Comparison of ENCODE assay signal across 11 cellular contexts in genomic region chr4:119037709-119038463, GRCh38.
DNase-seq lines count a peak whose midpoint lies in the region; ATAC-seq and TF ChIP-seq lines count a peak whose summit lies in the region.
"Had no signal": no experiment of that assay in that cellular context is flagged by ENCODE, and none has a peak within 500 bp of the region (broad histone marks: within the 10 kb centered on the region; RNA-seq: fewer than 3 reads in every experiment).

No MANE protein-coding gene starts in this region.

- POLR2A ChIA-PET in CD8-positive, alpha-beta memory T cell (lab: Charles Lee): no interaction called here

- H3K27me3 Mint-ChIP-seq in CD8-positive, alpha-beta memory T cell: peaks cover 0 to 16% of the 10 kb centered on the region in 2 donors

- H3K4me3 ChIP-seq in GM06990 (replicated peaks; ENCODE audit: low read depth, low read length) (no peak overlapping the region), muscle layer of colon (ENCODE audit: low read depth in 1 of 2, low read length in 2 of 2) (no peak overlapping the region)
- H3K4me3 ChIP-seq in CD8-positive, alpha-beta memory T cell (ENCODE audit: low read length): no peak overlapping the region

- H3K4me1 ChIP-seq in muscle layer of colon (ENCODE audit: insufficient read depth, low read length): peaks cover 72% of the 10 kb centered on the region
- peaks cover 4% of the 10 kb centered on the region for H3K4me1 ChIP-seq in CD8-positive, alpha-beta memory T cell (ENCODE audit: insufficient read depth, low read length)

- peaks cover 0 to 7% (median 2%) of the 10 kb centered on the region in 3 donors for H3K4me1 Mint-ChIP-seq in CD8-positive, alpha-beta memory T cell

- no peaks in the 10 kb centered on the region for H3K36me3 Mint-ChIP-seq in CD8-positive, alpha-beta memory T cell
- H3K36me3 Mint-ChIP-seq: activated naive CD8-positive, alpha-beta T cell had no signal

- H3K36me3 ChIP-seq in GM06990 (ENCODE audit: control insufficient read depth, insufficient read depth, low read length) (no peaks in the 10 kb centered on the region), muscle layer of colon (ENCODE audit: insufficient read depth, low read length) (peaks cover 27% of the 10 kb centered on the region)
- H3K36me3 ChIP-seq in CD8-positive, alpha-beta memory T cell (ENCODE audit: insufficient read depth, low read length): no peaks in the 10 kb centered on the region

- no peak overlapping the region for H3K27ac Mint-ChIP-seq in CD8-positive, alpha-beta memory T cell
- H3K27ac Mint-ChIP-seq: activated naive CD8-positive, alpha-beta T cell; nephron progenitor cell had no signal

- no peaks in the 10 kb centered on the region for H3K9me3 Mint-ChIP-seq in CD8-positive, alpha-beta memory T cell
- H3K9me3 Mint-ChIP-seq: nephron progenitor cell had no signal

- no peak overlapping the region for H3K9ac ChIP-seq in muscle layer of colon (ENCODE audit: low read length)

- no peaks in the 10 kb centered on the region for H3K9me3 ChIP-seq in muscle layer of colon (ENCODE audit: low read length)
- no peaks in the 10 kb centered on the region for H3K9me3 ChIP-seq in CD8-positive, alpha-beta memory T cell (ENCODE audit: low read length)

- peak overlapping the region; percentile 63 for H3K27ac ChIP-seq in muscle layer of colon (ENCODE audit: low read depth, low read length)
- H3K27ac ChIP-seq in CD8-positive, alpha-beta memory T cell (ENCODE audit: low read depth, low read length): no peak overlapping the region

- no peaks in the 10 kb centered on the region for H3K27me3 ChIP-seq in GM06990 (replicated peaks; ENCODE audit: control insufficient read depth, insufficient read depth, low read length)
- no peaks in the 10 kb centered on the region for H3K27me3 ChIP-seq in muscle layer of colon (ENCODE audit: control insufficient read depth in 1 of 2, insufficient read depth in 2 of 2, low read length in 2 of 2)
- H3K27me3 ChIP-seq in CD8-positive, alpha-beta memory T cell (ENCODE audit: insufficient read depth, low read length, poor library complexity, severe bottlenecking): peaks cover 7% of the 10 kb centered on the region

- TF ChIP-seq CTCF in GM06990 (IDR thresholded peaks at IDR 0.05; ENCODE audit: insufficient read depth, low read length, poor library complexity, severe bottlenecking) (no peak), GM20000 (IDR thresholded peaks at IDR 0.05; ENCODE audit: extremely low read depth, missing control alignments) (no peak)

- peak; percentile 66 for ATAC-seq in HG03432 (IDR thresholded peaks at IDR 0.05; ENCODE audit: unreplicated experiment)

- CTCF ChIA-PET in CD8-positive, alpha-beta memory T cell (lab: Charles Lee): no interaction called here

- no peak overlapping the region for H3K4me3 Mint-ChIP-seq in CD8-positive, alpha-beta memory T cell
- H3K4me3 Mint-ChIP-seq: activated naive CD8-positive, alpha-beta T cell; nephron progenitor cell had no signal

- DNase-seq in GM06990 (ENCODE audit: extremely low read depth, insufficient read length): peak; percentile 34
- peak; percentile 13 for DNase-seq in GM20000 (ENCODE audit: low spot score)
- DNase-seq in NCI-H446 treated with DMSO at 0.1 percent for 48 hours (lab: John Stamatoyannopoulos, UW): no peak
- no peak for DNase-seq in CD8-positive, alpha-beta memory T cell
- DNase-seq in activated CD4-positive, alpha-beta T cell treated with anti-CD3 and anti-CD28 coated beads for 48 hours: no peak
- no peak for DNase-seq in ureter (ENCODE audit: low spot score)
- DNase-seq: NCI-H2029 treated with DMSO at 0.1 percent for 48 hours, nephron progenitor cell had no signal

Comparison
In these comparisons a context has a peak if more than half of its experiments do, and no peak if none do; other contexts are left out.
1. DNase-seq: peak in GM06990 (single experiment) and GM20000 (single experiment); none in NCI-H446 treated with DMSO at 0.1 percent for 48 hours (single experiment), CD8-positive, alpha-beta memory T cell (0 of 5), activated CD4-positive, alpha-beta T cell treated with anti-CD3 and anti-CD28 coated beads for 48 hours (single experiment) and ureter (single experiment).